In genomic region chr15:39538936-39539335, GRCh38 we compare ENCODE assay signal across 13 cellular contexts. TPM values are rescaled to one million over a fixed set of nuclear protein-coding genes. Genes with fewer than 3 reads are reported as not detected.
DNase-seq lines count a peak whose midpoint lies in the region; FAIRE-seq and TF ChIP-seq lines count a peak whose summit lies in the region.
"Had no signal": no experiment of that assay in that cellular context is flagged by ENCODE, and none has a peak within 500 bp of the region (broad histone marks: within the 10 kb centered on the region; RNA-seq: fewer than 3 reads in every experiment).

No MANE protein-coding gene starts in this region.

- no peak for TF ChIP-seq POLR2A in breast epithelium (IDR thresholded peaks at IDR 0.05)
- no peak for TF ChIP-seq POLR2A in endothelial cell of umbilical vein (IDR thresholded peaks at IDR 0.05; ENCODE audit: low read depth, low read length)
- no peak for TF ChIP-seq POLR2A in vagina (IDR thresholded peaks at IDR 0.05)

- H3K9me3 ChIP-seq in breast epithelium (no peaks in the 10 kb centered on the region), mammary epithelial cell (replicated peaks; ENCODE audit: insufficient read depth, low read length) (no peaks in the 10 kb centered on the region), endothelial cell of umbilical vein (replicated peaks; ENCODE audit: control insufficient read depth, insufficient read depth, low read length) (no peaks in the 10 kb centered on the region), vagina (no peaks in the 10 kb centered on the region)

- no peak overlapping the region for H3K4me3 ChIP-seq in breast epithelium
- no peak overlapping the region for H3K4me3 ChIP-seq in mammary epithelial cell (replicated peaks in 1 of 3; ENCODE audit: insufficient read depth in 1 of 3, low read depth in 2 of 3, low read length in 3 of 3)
- H3K4me3 ChIP-seq in endothelial cell of umbilical vein (replicated peaks in 1 of 3; ENCODE audit: insufficient read depth in 1 of 3, low read depth in 1 of 3, low read length in 3 of 3) = no peak overlapping the region
- H3K4me3 ChIP-seq in rectal smooth muscle tissue (ENCODE audit: low read length) = no peak overlapping the region
- H3K4me3 ChIP-seq in vagina = no peak overlapping the region

- FAIRE-seq in endothelial cell of umbilical vein (lab: Jason Lieb, UNC) = no peak

- TF ChIP-seq CTCF in breast epithelium (IDR thresholded peaks at IDR 0.05) (no peak), mammary epithelial cell (conservative IDR thresholded peaks at IDR 0.05 in 1 of 2, IDR thresholded peaks at IDR 0.05 in 1 of 2; ENCODE audit: extremely low read depth in 1 of 2, insufficient read depth in 1 of 2, low read depth in 1 of 2, low read length in 2 of 2) (no peak), endothelial cell of umbilical vein (IDR thresholded peaks at IDR 0.05; ENCODE audit: extremely low read depth in 1 of 2, insufficient read depth in 1 of 2, low read depth in 1 of 2, low read length in 2 of 2) (no peak), vagina (IDR thresholded peaks at IDR 0.05) (no peak)

- in situ Hi-C loops in mammary epithelial cell (cut with MboI; ENCODE audit: low sequenced_read_pairs in 2 of 2) = no loop called here

- H3K9me1 ChIP-seq in endothelial cell of umbilical vein (replicated peaks; ENCODE audit: control insufficient read depth, extremely low read depth, insufficient read depth, low read length) = no peaks in the 10 kb centered on the region

- dilution Hi-C loops in mammary epithelial cell (cut with HindIII; ENCODE audit: low sequenced_read_pairs) = no loop called here
- dilution Hi-C loops in endothelial cell of umbilical vein (cut with MboI; ENCODE audit: extremely low pct_ligation_motif_present, low sequenced_read_pairs) = no loop called here

- H4K20me1 ChIP-seq in mammary epithelial cell (ENCODE audit: insufficient read depth, low read length) (no peaks in the 10 kb centered on the region), endothelial cell of umbilical vein (replicated peaks; ENCODE audit: control insufficient read depth, extremely low read depth, insufficient read depth, low read length) (no peaks in the 10 kb centered on the region)

- CTCF ChIA-PET in mammary epithelial cell (lab: Charles Lee; ENCODE audit: low non-redundant PET) (no interaction called here), endothelial cell of umbilical vein (lab: Charles Lee) (interaction anchor here (1.0 kb wide), 1 partner anchor 20 kb away, joined by 3 read pairs; no protein-coding TSS in a partner anchor)

- no peaks in the 10 kb centered on the region for H3K27me3 ChIP-seq in breast epithelium
- no peaks in the 10 kb centered on the region for H3K27me3 ChIP-seq in mammary epithelial cell (ENCODE audit: insufficient read depth, low read length)
- H3K27me3 ChIP-seq in endothelial cell of umbilical vein (ENCODE audit: control insufficient read depth in 2 of 2, insufficient read depth in 2 of 2, low read length in 2 of 2) = no peaks in the 10 kb centered on the region
- no peaks in the 10 kb centered on the region for H3K27me3 ChIP-seq in rectal smooth muscle tissue (ENCODE audit: control insufficient read depth, insufficient read depth, low read length)
- no peaks in the 10 kb centered on the region for H3K27me3 ChIP-seq in vagina

- 66% methylated on average over 3 of the region's 3 CpGs for WGBS in mammary epithelial cell (ENCODE audit: low coverage, missing lambda C conversion rate)

- POLR2A ChIA-PET in endothelial cell of umbilical vein (lab: Charles Lee) = no interaction called here

- H3K79me2 ChIP-seq in mammary epithelial cell (ENCODE audit: insufficient read depth, low read length) = no peaks in the 10 kb centered on the region
- H3K79me2 ChIP-seq in endothelial cell of umbilical vein (ENCODE audit: control insufficient read depth, insufficient read depth, low read length) = no peaks in the 10 kb centered on the region

- intact Hi-C loops in breast epithelium (cut with DNase I; ENCODE audit: low total_unique reads) (no loop called here), mammary epithelial cell (cut with micrococcal nuclease) (no loop called here), endothelial cell of umbilical vein (cut with micrococcal nuclease) (no loop called here), vagina (cut with DNase I) (no loop called here)

- H3K36me3 ChIP-seq in breast epithelium = no peaks in the 10 kb centered on the region
- no peaks in the 10 kb centered on the region for H3K36me3 ChIP-seq in mammary epithelial cell (ENCODE audit: insufficient read depth, low read length)
- H3K36me3 ChIP-seq in endothelial cell of umbilical vein (ENCODE audit: control insufficient read depth in 2 of 2, extremely low read depth in 1 of 2, insufficient read depth in 2 of 2, low read length in 2 of 2) = no peaks in the 10 kb centered on the region
- no peaks in the 10 kb centered on the region for H3K36me3 ChIP-seq in rectal smooth muscle tissue (ENCODE audit: control insufficient read depth, insufficient read depth, low read length)
- H3K36me3 ChIP-seq in vagina = no peaks in the 10 kb centered on the region

- DNase-seq in breast epithelium (ENCODE audit: low spot score in 2 of 2) (no peak), mammary epithelial cell (no peak), endothelial cell of umbilical vein (ENCODE audit: low read depth, low spot score) (peak; percentile 16), vagina (ENCODE audit: extremely low spot score in 2 of 2) (peak; percentile 25 to 62), KG1 (lab: John Stamatoyannopoulos, UW) (no peak), SHP77 (lab: John Stamatoyannopoulos, UW) (no peak), germinal center (ENCODE audit: low spot score) (no peak)
- DNase-seq: CD8-positive, alpha-beta memory T cell; DMS53; GOT3; H9 had no signal

- H3K9ac ChIP-seq in mammary epithelial cell (ENCODE audit: insufficient read depth, low read length) (no peak overlapping the region), endothelial cell of umbilical vein (replicated peaks; ENCODE audit: extremely low read depth, insufficient read depth, low read length) (no peak overlapping the region), rectal smooth muscle tissue (ENCODE audit: low read length) (no peak overlapping the region)

- H3K4me2 ChIP-seq in mammary epithelial cell (ENCODE audit: insufficient read depth, low read depth, low read length) (no peak overlapping the region), endothelial cell of umbilical vein (ENCODE audit: insufficient read depth, low read length) (no peak overlapping the region)

- H3K4me1 ChIP-seq in breast epithelium = peaks cover 0 to 5% of the 10 kb centered on the region in 2 donors
- no peaks in the 10 kb centered on the region for H3K4me1 ChIP-seq in mammary epithelial cell (ENCODE audit: insufficient read depth, low read length)
- no peaks in the 10 kb centered on the region for H3K4me1 ChIP-seq in endothelial cell of umbilical vein (ENCODE audit: control insufficient read depth, extremely low read depth, insufficient read depth, low read length)
- peaks cover 5% of the 10 kb centered on the region for H3K4me1 ChIP-seq in rectal smooth muscle tissue (ENCODE audit: control insufficient read depth, insufficient read depth, low read length)
- peaks cover 8% of the 10 kb centered on the region for H3K4me1 ChIP-seq in vagina

- H2AFZ ChIP-seq in mammary epithelial cell (ENCODE audit: low read depth, low read length) (no peak overlapping the region), endothelial cell of umbilical vein (ENCODE audit: low read depth, low read length) (no peak overlapping the region)

- BruUV-seq in mammary epithelial cell (replicated peaks; lab: Mats Ljungman, UMichigan) (no TSS peak), endothelial cell of umbilical vein (replicated peaks; lab: Mats Ljungman, UMichigan) (no TSS peak)

- H3K27ac ChIP-seq in breast epithelium = peak overlapping the region; percentile 10 to 72
- no peak overlapping the region for H3K27ac ChIP-seq in mammary epithelial cell (ENCODE audit: insufficient read depth, low read depth, low read length)
- H3K27ac ChIP-seq in endothelial cell of umbilical vein (ENCODE audit: insufficient read depth, low read depth, low read length) = no peak overlapping the region
- peak overlapping the region; percentile 53 for H3K27ac ChIP-seq in rectal smooth muscle tissue (ENCODE audit: low read depth, low read length)
- no peak overlapping the region for H3K27ac ChIP-seq in vagina
- H3K27ac ChIP-seq: 22Rv1 had no signal

TF ChIP-seq in endothelial cell of umbilical vein, 7 proteins besides CTCF, POLR2A, EP300 and RAD21:
- TF ChIP-seq FOS (IDR thresholded peaks at IDR 0.05; ENCODE audit: borderline replicate concordance, insufficient read depth, low read length) (no peak), EZH2 (IDR thresholded peaks at IDR 0.05; ENCODE audit: borderline replicate concordance, low read depth, low read length, severe bottlenecking) (no peak), GATA2 (IDR thresholded peaks at IDR 0.05; ENCODE audit: insufficient read depth, insufficient read length, low read depth, low read length) (no peak), MYC (IDR thresholded peaks at IDR 0.05; ENCODE audit: low read depth, low read length) (no peak), JUN (IDR thresholded peaks at IDR 0.05; ENCODE audit: borderline replicate concordance, insufficient read depth, insufficient read length, low read depth) (no peak), POLR2AphosphoS5 (IDR thresholded peaks at IDR 0.05; ENCODE audit: insufficient read depth, low read depth, low read length) (no peak), MAX (IDR thresholded peaks at IDR 0.05; ENCODE audit: insufficient read depth, insufficient read length) (no peak)
TF ChIP-seq in endothelial cell of umbilical vein: peak in this region for 0.

RNA-seq across cellular contexts. Expression of gene THBS1, which starts 41.9 kb away (rescaled TPM):
- total RNA-seq in breast epithelium (100 to 1,000 TPM; 106 to 623 (median 386) TPM), mammary epithelial cell (over 10,000 TPM in 1 of 2 donors, 1,000 to 10,000 TPM in 1; 3,517 to 11,760 TPM), endothelial cell of umbilical vein (8,837 and 8,883 TPM in 2 replicates), vagina (513 TPM)
- polyA plus RNA-seq in mammary epithelial cell (909 TPM), endothelial cell of umbilical vein (6,148 and 6,293 TPM in 2 replicates)
- polyA minus RNA-seq in mammary epithelial cell (7,367 TPM), endothelial cell of umbilical vein (17,988 and 18,091 TPM in 2 replicates)
- polyA plus RNA-seq in endothelial cell of umbilical vein (2011; cell fraction: cytosol; rRNA removed) = 2,202 and 2,655 TPM in 2 replicates
- 17,201 and 26,660 TPM in 2 replicates for polyA plus RNA-seq in endothelial cell of umbilical vein (2011; cell fraction: nucleus; rRNA removed)
- 3,629 and 3,767 TPM in 2 replicates for polyA plus RNA-seq in endothelial cell of umbilical vein (2012)
- 7.8 TPM for polyA minus RNA-seq in endothelial cell of umbilical vein (2011; cell fraction: cytosol; rRNA and poly(A)+ RNA removed)
- polyA minus RNA-seq in endothelial cell of umbilical vein (2011; cell fraction: nucleus; rRNA and poly(A)+ RNA removed) = 23,649 and 24,248 TPM in 2 replicates

Comparison
In these comparisons a context has a peak if more than half of its experiments do, and no peak if none do; other contexts are left out.
1. H3K27ac ChIP-seq: peak in breast epithelium (2 of 2) and rectal smooth muscle tissue (single experiment); none in mammary epithelial cell (single experiment), endothelial cell of umbilical vein (single experiment) and vagina (single experiment).
2. DNase-seq: peak in endothelial cell of umbilical vein (single experiment) and vagina (2 of 2); none in breast epithelium (0 of 2), mammary epithelial cell (single experiment), KG1 (single experiment), SHP77 (0 of 2) and germinal center (single experiment).